Comparison of ENCODE assay signal across 1 cellular context in the genomic region with DNA sequence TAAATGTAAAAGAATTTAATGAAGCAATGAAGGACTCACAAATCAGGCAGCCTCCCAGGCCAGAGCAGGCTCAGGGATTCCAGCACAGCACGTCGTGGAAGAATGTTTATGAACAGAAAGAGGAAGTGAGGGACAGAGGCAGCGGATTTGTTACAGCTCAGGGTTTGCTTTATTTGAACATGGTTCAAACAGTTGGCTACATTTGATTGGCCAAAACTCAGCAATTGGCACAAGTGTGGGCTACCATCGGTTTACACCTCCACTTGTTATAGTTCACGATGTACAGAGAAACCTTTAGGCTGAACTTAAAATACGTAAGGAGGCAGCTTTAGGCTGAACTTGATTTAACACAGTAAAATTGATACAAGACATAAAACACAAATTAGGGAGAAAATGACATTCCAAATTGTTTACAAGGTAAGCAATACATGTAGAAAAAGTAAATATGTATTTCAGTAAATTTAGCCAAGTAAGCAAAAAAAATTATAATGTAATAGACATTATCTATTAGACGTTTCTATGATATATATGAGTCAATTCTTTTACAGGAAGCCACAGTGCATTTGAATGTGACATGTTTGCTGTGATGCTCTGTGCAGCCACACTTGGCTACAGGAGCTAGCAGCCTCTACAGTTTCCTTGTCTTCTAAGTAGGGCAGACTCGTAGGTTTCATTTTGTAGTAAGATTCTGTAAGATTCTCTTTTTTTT.
TF ChIP-seq lines count a peak whose summit lies in the region.

No MANE protein-coding gene starts in this region.

TF ChIP-seq in K562, 482 proteins besides CTCF, POLR2A, EP300 and RAD21 (continued from another document and continues in another):
- TF ChIP-seq YY1 (IDR thresholded peaks at IDR 0.05; ENCODE audit: borderline replicate concordance in 1 of 3, control insufficient read depth in 1 of 3, extremely low read depth in 1 of 3, insufficient read depth in 3 of 3, insufficient read length in 1 of 3, insufficient replicate concordance in 2 of 3, low read depth in 1 of 3, low read length in 2 of 3) (no peak), MBD1 (CRISPR knock-in tag; IDR thresholded peaks at IDR 0.05) (no peak), CHCHD3 (CRISPR knock-in tag; IDR thresholded peaks at IDR 0.05) (no peak), TAF1 (IDR thresholded peaks at IDR 0.05; ENCODE audit: control insufficient read depth, extremely low read depth, insufficient read depth, low read length, severe bottlenecking) (peak; percentile 42), KLF10 (CRISPR knock-in tag; IDR thresholded peaks at IDR 0.05) (no peak), ZNF586 (CRISPR knock-in tag; conservative IDR thresholded peaks at IDR 0.05) (no peak), HDAC2 (IDR thresholded peaks at IDR 0.05) (peak; percentile 30; the same call in 1 of the 2 replicates), ZNF444 (CRISPR knock-in tag; IDR thresholded peaks at IDR 0.05) (peak; percentile 22; the same call in 1 of the 2 replicates), TCF3 (CRISPR knock-in tag; IDR thresholded peaks at IDR 0.05) (no peak), ZNF695 (CRISPR knock-in tag; IDR thresholded peaks at IDR 0.05) (no peak), SMARCA5 (IDR thresholded peaks at IDR 0.05) (no peak), ETS2 (tag; IDR thresholded peaks at IDR 0.05; ENCODE audit: borderline replicate concordance, poor library complexity, severe bottlenecking) (no peak), TRIM28 (IDR thresholded peaks at IDR 0.05) (no peak), TOE1 (IDR thresholded peaks at IDR 0.05; ENCODE audit: borderline replicate concordance) (no peak), TOE1 (CRISPR knock-in tag; IDR thresholded peaks at IDR 0.05; ENCODE audit: borderline replicate concordance, low read depth) (no peak), THAP12 (CRISPR knock-in tag; IDR thresholded peaks at IDR 0.05) (no peak), NELFE (IDR thresholded peaks at IDR 0.05; ENCODE audit: insufficient read depth, insufficient read length) (no peak), ARHGAP35 (IDR thresholded peaks at IDR 0.05; ENCODE audit: partially characterized antibody) (no peak), U2AF2 (optimal IDR thresholded peaks at IDR 0.05; ENCODE audit: low read depth, low read length) (no peak), TAL1 (IDR thresholded peaks at IDR 0.05) (no peak), CLOCK (CRISPR knock-in tag; IDR thresholded peaks at IDR 0.05; ENCODE audit: borderline replicate concordance) (no peak), ARID2 (IDR thresholded peaks at IDR 0.05) (no peak), ZNF384 (IDR thresholded peaks at IDR 0.05; ENCODE audit: low read depth, low read length) (no peak), GABPA (tag; conservative IDR thresholded peaks at IDR 0.05; ENCODE audit: low read depth) (no peak), ELK1 (CRISPR knock-in tag; IDR thresholded peaks at IDR 0.05) (no peak)
- TF ChIP-seq, protein P1, sequence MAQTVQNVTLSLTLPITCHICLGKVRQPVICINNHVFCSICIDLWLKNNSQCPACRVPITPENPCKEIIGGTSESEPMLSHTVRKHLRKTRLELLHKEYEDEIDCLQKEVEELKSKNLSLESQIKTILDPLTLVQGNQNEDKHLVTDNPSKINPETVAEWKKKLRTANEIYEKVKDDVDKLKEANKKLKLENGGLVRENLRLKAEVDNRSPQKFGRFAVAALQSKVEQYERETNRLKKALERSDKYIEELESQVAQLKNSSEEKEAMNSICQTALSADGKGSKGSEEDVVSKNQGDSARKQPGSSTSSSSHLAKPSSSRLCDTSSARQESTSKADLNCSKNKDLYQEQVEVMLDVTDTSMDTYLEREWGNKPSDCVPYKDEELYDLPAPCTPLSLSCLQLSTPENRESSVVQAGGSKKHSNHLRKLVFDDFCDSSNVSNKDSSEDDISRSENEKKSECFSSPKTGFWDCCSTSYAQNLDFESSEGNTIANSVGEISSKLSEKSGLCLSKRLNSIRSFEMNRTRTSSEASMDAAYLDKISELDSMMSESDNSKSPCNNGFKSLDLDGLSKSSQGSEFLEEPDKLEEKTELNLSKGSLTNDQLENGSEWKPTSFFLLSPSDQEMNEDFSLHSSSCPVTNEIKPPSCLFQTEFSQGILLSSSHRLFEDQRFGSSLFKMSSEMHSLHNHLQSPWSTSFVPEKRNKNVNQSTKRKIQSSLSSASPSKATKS (CRISPR knock-in tag; IDR thresholded peaks at IDR 0.05) = no peak
- TF ChIP-seq, protein P2, sequence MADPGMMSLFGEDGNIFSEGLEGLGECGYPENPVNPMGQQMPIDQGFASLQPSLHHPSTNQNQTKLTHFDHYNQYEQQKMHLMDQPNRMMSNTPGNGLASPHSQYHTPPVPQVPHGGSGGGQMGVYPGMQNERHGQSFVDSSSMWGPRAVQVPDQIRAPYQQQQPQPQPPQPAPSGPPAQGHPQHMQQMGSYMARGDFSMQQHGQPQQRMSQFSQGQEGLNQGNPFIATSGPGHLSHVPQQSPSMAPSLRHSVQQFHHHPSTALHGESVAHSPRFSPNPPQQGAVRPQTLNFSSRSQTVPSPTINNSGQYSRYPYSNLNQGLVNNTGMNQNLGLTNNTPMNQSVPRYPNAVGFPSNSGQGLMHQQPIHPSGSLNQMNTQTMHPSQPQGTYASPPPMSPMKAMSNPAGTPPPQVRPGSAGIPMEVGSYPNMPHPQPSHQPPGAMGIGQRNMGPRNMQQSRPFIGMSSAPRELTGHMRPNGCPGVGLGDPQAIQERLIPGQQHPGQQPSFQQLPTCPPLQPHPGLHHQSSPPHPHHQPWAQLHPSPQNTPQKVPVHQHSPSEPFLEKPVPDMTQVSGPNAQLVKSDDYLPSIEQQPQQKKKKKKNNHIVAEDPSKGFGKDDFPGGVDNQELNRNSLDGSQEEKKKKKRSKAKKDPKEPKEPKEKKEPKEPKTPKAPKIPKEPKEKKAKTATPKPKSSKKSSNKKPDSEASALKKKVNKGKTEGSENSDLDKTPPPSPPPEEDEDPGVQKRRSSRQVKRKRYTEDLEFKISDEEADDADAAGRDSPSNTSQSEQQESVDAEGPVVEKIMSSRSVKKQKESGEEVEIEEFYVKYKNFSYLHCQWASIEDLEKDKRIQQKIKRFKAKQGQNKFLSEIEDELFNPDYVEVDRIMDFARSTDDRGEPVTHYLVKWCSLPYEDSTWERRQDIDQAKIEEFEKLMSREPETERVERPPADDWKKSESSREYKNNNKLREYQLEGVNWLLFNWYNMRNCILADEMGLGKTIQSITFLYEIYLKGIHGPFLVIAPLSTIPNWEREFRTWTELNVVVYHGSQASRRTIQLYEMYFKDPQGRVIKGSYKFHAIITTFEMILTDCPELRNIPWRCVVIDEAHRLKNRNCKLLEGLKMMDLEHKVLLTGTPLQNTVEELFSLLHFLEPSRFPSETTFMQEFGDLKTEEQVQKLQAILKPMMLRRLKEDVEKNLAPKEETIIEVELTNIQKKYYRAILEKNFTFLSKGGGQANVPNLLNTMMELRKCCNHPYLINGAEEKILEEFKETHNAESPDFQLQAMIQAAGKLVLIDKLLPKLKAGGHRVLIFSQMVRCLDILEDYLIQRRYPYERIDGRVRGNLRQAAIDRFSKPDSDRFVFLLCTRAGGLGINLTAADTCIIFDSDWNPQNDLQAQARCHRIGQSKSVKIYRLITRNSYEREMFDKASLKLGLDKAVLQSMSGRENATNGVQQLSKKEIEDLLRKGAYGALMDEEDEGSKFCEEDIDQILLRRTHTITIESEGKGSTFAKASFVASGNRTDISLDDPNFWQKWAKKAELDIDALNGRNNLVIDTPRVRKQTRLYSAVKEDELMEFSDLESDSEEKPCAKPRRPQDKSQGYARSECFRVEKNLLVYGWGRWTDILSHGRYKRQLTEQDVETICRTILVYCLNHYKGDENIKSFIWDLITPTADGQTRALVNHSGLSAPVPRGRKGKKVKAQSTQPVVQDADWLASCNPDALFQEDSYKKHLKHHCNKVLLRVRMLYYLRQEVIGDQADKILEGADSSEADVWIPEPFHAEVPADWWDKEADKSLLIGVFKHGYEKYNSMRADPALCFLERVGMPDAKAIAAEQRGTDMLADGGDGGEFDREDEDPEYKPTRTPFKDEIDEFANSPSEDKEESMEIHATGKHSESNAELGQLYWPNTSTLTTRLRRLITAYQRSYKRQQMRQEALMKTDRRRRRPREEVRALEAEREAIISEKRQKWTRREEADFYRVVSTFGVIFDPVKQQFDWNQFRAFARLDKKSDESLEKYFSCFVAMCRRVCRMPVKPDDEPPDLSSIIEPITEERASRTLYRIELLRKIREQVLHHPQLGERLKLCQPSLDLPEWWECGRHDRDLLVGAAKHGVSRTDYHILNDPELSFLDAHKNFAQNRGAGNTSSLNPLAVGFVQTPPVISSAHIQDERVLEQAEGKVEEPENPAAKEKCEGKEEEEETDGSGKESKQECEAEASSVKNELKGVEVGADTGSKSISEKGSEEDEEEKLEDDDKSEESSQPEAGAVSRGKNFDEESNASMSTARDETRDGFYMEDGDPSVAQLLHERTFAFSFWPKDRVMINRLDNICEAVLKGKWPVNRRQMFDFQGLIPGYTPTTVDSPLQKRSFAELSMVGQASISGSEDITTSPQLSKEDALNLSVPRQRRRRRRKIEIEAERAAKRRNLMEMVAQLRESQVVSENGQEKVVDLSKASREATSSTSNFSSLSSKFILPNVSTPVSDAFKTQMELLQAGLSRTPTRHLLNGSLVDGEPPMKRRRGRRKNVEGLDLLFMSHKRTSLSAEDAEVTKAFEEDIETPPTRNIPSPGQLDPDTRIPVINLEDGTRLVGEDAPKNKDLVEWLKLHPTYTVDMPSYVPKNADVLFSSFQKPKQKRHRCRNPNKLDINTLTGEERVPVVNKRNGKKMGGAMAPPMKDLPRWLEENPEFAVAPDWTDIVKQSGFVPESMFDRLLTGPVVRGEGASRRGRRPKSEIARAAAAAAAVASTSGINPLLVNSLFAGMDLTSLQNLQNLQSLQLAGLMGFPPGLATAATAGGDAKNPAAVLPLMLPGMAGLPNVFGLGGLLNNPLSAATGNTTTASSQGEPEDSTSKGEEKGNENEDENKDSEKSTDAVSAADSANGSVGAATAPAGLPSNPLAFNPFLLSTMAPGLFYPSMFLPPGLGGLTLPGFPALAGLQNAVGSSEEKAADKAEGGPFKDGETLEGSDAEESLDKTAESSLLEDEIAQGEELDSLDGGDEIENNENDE (IDR thresholded peaks at IDR 0.05; ENCODE audit: low read depth, low read length) = no peak
